Comparison of ENCODE assay signal across 8 cellular contexts in the genomic region with DNA sequence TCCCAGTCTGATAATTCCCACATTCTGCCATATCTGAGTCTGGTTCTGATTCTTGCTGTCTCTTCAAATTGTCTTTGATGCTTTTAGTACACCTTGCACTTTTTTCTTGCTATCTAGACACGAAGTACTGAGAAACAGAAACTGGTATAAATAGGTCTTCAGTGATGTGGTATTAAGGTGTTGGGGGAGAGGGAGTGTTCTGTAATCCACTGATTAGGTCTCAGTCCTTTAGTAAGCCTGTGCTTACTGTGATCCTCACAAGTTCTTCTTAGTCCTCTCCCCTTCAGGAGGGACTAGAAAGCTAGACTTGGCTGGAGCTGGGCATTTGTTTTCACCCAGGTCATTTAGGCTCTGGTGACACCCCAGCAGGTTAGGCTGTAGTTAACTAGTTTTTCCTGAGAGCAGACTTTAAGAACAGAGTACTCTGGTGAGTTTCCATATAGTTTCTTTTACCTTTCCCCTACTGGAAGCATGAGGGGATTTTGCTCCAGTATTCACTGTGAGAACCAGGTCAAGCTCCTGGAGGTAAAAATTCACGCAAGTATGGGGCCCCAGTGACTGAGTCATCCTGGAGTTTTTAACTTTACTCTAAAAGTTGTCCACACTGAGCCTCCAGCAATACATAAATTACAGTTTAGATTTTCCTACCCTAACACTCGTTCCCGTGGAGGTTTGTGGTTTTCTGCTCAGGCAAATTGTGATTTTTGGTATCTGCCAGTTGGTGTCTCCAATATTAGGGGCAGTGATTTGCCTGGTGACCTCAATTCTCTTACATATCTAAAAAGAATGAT.
DNase-seq lines count a peak whose midpoint lies in the region; ATAC-seq and TF ChIP-seq lines count a peak whose summit lies in the region.

No MANE protein-coding gene starts in this region.

- no peaks in the 10 kb centered on the region for H3K9me3 Mint-ChIP-seq in activated T-helper 1 cell treated with anti-CD3 and anti-CD28 coated beads, Interleukin-12 subunit alpha, Interleukin-12 subunit beta, Interleukin-2, Interleukin-4 antibody, amounts not matched to agents 30 ng/mL and 10 ng/mL and 1 ng/mL, durations not matched to agents 14 hours and 24 hours and 36 hours

- CTCF ChIA-PET in GM10248 (lab: Yijun Ruan, JAX) = interaction anchor here (1.0 kb wide), 1 partner anchor 18 kb away, joined by 3 read pairs; no protein-coding TSS in a partner anchor

- TF ChIP-seq CTCF in GM10248 (IDR thresholded peaks at IDR 0.05; ENCODE audit: control extremely low read depth, extremely low read depth, low read depth, missing control alignments) = no peak

- no peaks in the 10 kb centered on the region for H3K27me3 Mint-ChIP-seq in activated T-helper 1 cell treated with anti-CD3 and anti-CD28 coated beads, Interleukin-12 subunit alpha, Interleukin-12 subunit beta, Interleukin-2, Interleukin-4 antibody, amounts not matched to agents 30 ng/mL and 10 ng/mL and 1 ng/mL, durations not matched to agents 14 hours and 24 hours and 36 hours (ENCODE audit: insufficient read depth)

- DNase-seq in GM10248 (ENCODE audit: extremely low spot score) (peak; percentile 29), dermis blood vessel endothelial cell (no peak), hippocampal formation (lab: John Stamatoyannopoulos, UW) (no peak), NCI-H128 (lab: John Stamatoyannopoulos, UW; ENCODE audit: unreplicated experiment) (no peak), COLO829 (ENCODE audit: low spot score) (no peak)
- no peak for DNase-seq in activated T-helper 1 cell treated with anti-CD3 and anti-CD28 coated beads, Interleukin-12 subunit alpha, Interleukin-12 subunit beta, Interleukin-2, Interleukin-4 antibody, amounts not matched to agents 30 ng/mL and 10 ng/mL and 1 ng/mL, durations not matched to agents 14 hours and 24 hours and 36 hours (ENCODE audit: low spot score)

- peak; percentile 86 for ATAC-seq in GM21447 (IDR thresholded peaks at IDR 0.05; ENCODE audit: unreplicated experiment)
- peak; percentile 92 for ATAC-seq in HG03521 (IDR thresholded peaks at IDR 0.05; ENCODE audit: unreplicated experiment)

- peaks cover 18% of the 10 kb centered on the region for H3K4me1 Mint-ChIP-seq in activated T-helper 1 cell treated with anti-CD3 and anti-CD28 coated beads, Interleukin-12 subunit alpha, Interleukin-12 subunit beta, Interleukin-2, Interleukin-4 antibody, amounts not matched to agents 30 ng/mL and 10 ng/mL and 1 ng/mL, durations not matched to agents 14 hours and 24 hours and 36 hours (ENCODE audit: low read depth)

- no peaks in the 10 kb centered on the region for H3K36me3 Mint-ChIP-seq in activated T-helper 1 cell treated with anti-CD3 and anti-CD28 coated beads, Interleukin-12 subunit alpha, Interleukin-12 subunit beta, Interleukin-2, Interleukin-4 antibody, amounts not matched to agents 30 ng/mL and 10 ng/mL and 1 ng/mL, durations not matched to agents 14 hours and 24 hours and 36 hours (ENCODE audit: low read depth)

- H3K4me3 Mint-ChIP-seq in activated T-helper 1 cell treated with anti-CD3 and anti-CD28 coated beads, Interleukin-12 subunit alpha, Interleukin-12 subunit beta, Interleukin-2, Interleukin-4 antibody, amounts not matched to agents 30 ng/mL and 10 ng/mL and 1 ng/mL, durations not matched to agents 14 hours and 24 hours and 36 hours = peak overlapping the region; percentile 11

- intact Hi-C loops in activated T-helper 1 cell treated with anti-CD3 and anti-CD28 coated beads, Interleukin-12 subunit alpha, Interleukin-12 subunit beta, Interleukin-2, Interleukin-4 antibody, amounts not matched to agents 30 ng/mL and 10 ng/mL and 1 ng/mL, durations not matched to agents 14 hours and 24 hours and 36 hours (cut with micrococcal nuclease) = loop anchor here (1.0 to 10.0 kb wide), 3 partner anchors 94 to 484 kb away; no protein-coding TSS in a partner anchor

- H3K27ac Mint-ChIP-seq in activated T-helper 1 cell treated with anti-CD3 and anti-CD28 coated beads, Interleukin-12 subunit alpha, Interleukin-12 subunit beta, Interleukin-2, Interleukin-4 antibody, amounts not matched to agents 30 ng/mL and 10 ng/mL and 1 ng/mL, durations not matched to agents 14 hours and 24 hours and 36 hours = peak overlapping the region; percentile 10

- POLR2A ChIA-PET in GM10248 (lab: Yijun Ruan, JAX) = no interaction called here
